26 cellular contexts compared by ENCODE assay signal in the genomic region with DNA sequence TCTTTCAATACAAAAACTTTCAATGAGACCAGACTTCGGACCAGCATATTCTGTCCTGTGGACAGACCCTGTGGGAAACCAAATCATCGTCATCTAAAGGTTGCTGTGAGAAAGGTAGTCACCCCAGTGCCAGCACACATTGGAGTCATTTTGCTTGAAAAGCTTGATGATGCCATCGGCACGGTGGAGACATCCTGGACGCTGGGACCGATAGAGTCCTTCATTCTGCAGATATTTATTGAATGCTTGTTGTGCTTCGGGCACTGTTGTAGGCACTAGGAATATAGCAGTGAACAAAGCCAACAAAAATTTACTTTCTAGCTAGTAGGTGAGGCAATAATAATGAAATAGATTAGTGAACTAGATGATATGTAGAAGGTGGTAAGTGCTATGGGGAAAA.
"Had no signal": no experiment of that assay in that cellular context is flagged by ENCODE, and none has a peak within 500 bp of the region (broad histone marks: within the 10 kb centered on the region; RNA-seq: fewer than 3 reads in every experiment).

No MANE protein-coding gene starts in this region.

- H3K4me3 Mint-ChIP-seq: naive thymus-derived CD4-positive, alpha-beta T cell; natural killer cell; nephron; neural progenitor cell; stimulated activated effector memory CD8-positive, alpha-beta T cell treated with anti-CD3 and anti-CD28 coated beads, Interleukin-12 subunit alpha, Interleukin-12 subunit beta, amount 100 ng/mL, for 72 hours; stimulated activated naive B cell treated with anti-CD40 and anti-IgM and Interleukin-4, amounts not matched to agents 10 μg/mL and 1 μg/mL and 100 μg/mL, for 72 hours; stimulated activated naive CD8-positive, alpha-beta T cell treated with anti-CD3 and anti-CD28 coated beads, Interleukin-15, Interleukin-2, amounts not matched to agents 100 ng/mL and 50 ng/mL, for 24 hours; type B pancreatic cell had no signal

- H3K9me3 Mint-ChIP-seq: naive thymus-derived CD4-positive, alpha-beta T cell; natural killer cell; nephron; neural progenitor cell; stimulated activated effector memory CD8-positive, alpha-beta T cell treated with anti-CD3 and anti-CD28 coated beads, Interleukin-12 subunit alpha, Interleukin-12 subunit beta, amount 100 ng/mL, for 72 hours; stimulated activated naive B cell treated with anti-CD40 and anti-IgM and Interleukin-4, amounts not matched to agents 10 μg/mL and 1 μg/mL and 100 μg/mL, for 72 hours; stimulated activated naive CD8-positive, alpha-beta T cell treated with anti-CD3 and anti-CD28 coated beads, Interleukin-15, Interleukin-2, amounts not matched to agents 100 ng/mL and 50 ng/mL, for 24 hours; type B pancreatic cell had no signal

- H3K27me3 Mint-ChIP-seq: naive thymus-derived CD4-positive, alpha-beta T cell; progenitor cell of endocrine pancreas; stimulated activated naive B cell treated with anti-CD40 and anti-IgM and Interleukin-4, amounts not matched to agents 10 μg/mL and 1 μg/mL and 100 μg/mL, for 72 hours; stimulated activated naive CD8-positive, alpha-beta T cell treated with anti-CD3 and anti-CD28 coated beads, Interleukin-15, Interleukin-2, amounts not matched to agents 100 ng/mL and 50 ng/mL, for 24 hours; type B pancreatic cell had no signal

- H3K27ac ChIP-seq: neural progenitor cell, ovary, parathyroid adenoma, psoas muscle, sigmoid colon, thoracic aorta, upper lobe of right lung, uterus had no signal

- H3K79me2 ChIP-seq: parathyroid adenoma had no signal

- ATAC-seq: naive thymus-derived CD4-positive, alpha-beta T cell; natural killer cell; psoas muscle; right lobe of liver; stimulated activated effector memory CD8-positive, alpha-beta T cell treated with anti-CD3 and anti-CD28 coated beads, Interleukin-12 subunit alpha, Interleukin-12 subunit beta, amount 100 ng/mL, for 72 hours; stimulated activated naive B cell treated with anti-CD40 and anti-IgM and Interleukin-4, amounts not matched to agents 10 μg/mL and 1 μg/mL and 100 μg/mL, for 72 hours; upper lobe of right lung had no signal

- H3K9me3 ChIP-seq: ovary, psoas muscle, right lobe of liver, sigmoid colon, thoracic aorta, thyroid gland, tibial nerve, upper lobe of right lung, uterus had no signal

- H3K4me2 ChIP-seq: neural progenitor cell had no signal

- DNase-seq: naive thymus-derived CD4-positive, alpha-beta T cell; natural killer cell; ovary; psoas muscle; right cardiac atrium; right lobe of liver; sigmoid colon; small intestine; stimulated activated CD4-positive, alpha-beta T cell treated with anti-CD3 and anti-CD28 coated beads, Interleukin-15, amount 100 ng/mL, for 24 hours; stimulated activated CD4-positive, alpha-beta T cell treated with anti-CD3 and anti-CD28 coated beads, Interleukin-2, amount 100 ng/mL, for 24 hours; stimulated activated CD4-positive, alpha-beta T cell treated with anti-CD3 and anti-CD28 coated beads, Interleukin-2, amount 100 ng/mL, for 48 hours; stimulated activated CD4-positive, alpha-beta T cell treated with anti-CD3 and anti-CD28 coated beads, Interleukin-4, amount 100 ng/mL, for 24 hours; stimulated activated naive B cell treated with anti-CD40 and anti-IgM and Interleukin-4, amounts not matched to agents 10 μg/mL and 1 μg/mL and 100 μg/mL, for 72 hours; stimulated activated naive CD4-positive, alpha-beta T cell treated with Interleukin-2 at 50 U/mL for 16 hours; thyroid gland; upper lobe of right lung; uterus had no signal

- FAIRE-seq: small intestine had no signal

- H2AFZ ChIP-seq: neural progenitor cell, parathyroid adenoma had no signal

- H3K4me1 Mint-ChIP-seq: neural progenitor cell had no signal

- H3K9ac ChIP-seq: neural progenitor cell, parathyroid adenoma had no signal

- H3K36me3 ChIP-seq: neural progenitor cell, ovary, right lobe of liver, thyroid gland, upper lobe of right lung, uterus had no signal

- H3K27ac Mint-ChIP-seq: nephron; neural progenitor cell; progenitor cell of endocrine pancreas; stimulated activated effector memory CD8-positive, alpha-beta T cell treated with anti-CD3 and anti-CD28 coated beads, Interleukin-12 subunit alpha, Interleukin-12 subunit beta, amount 100 ng/mL, for 72 hours; stimulated activated naive B cell treated with anti-CD40 and anti-IgM and Interleukin-4, amounts not matched to agents 10 μg/mL and 1 μg/mL and 100 μg/mL, for 72 hours; stimulated activated naive CD8-positive, alpha-beta T cell treated with anti-CD3 and anti-CD28 coated beads, Interleukin-15, Interleukin-2, amounts not matched to agents 100 ng/mL and 50 ng/mL, for 24 hours; type B pancreatic cell had no signal

- H3K4me3 ChIP-seq: neural progenitor cell, ovary, psoas muscle, right lobe of liver, sigmoid colon, thoracic aorta, thyroid gland, tibial nerve, upper lobe of right lung, uterus had no signal

- H3K27me3 ChIP-seq: neural progenitor cell, ovary, right lobe of liver, sigmoid colon, thyroid gland, tibial nerve, upper lobe of right lung, uterus had no signal

- H3K4me1 ChIP-seq: neural progenitor cell, parathyroid adenoma, upper lobe of right lung, uterus had no signal
